ENCODE assay signal across 1 cellular context in genomic region chr2:3399829-3400228, GRCh38.
TF ChIP-seq lines count a peak whose summit lies in the region.

No MANE protein-coding gene starts in this region.

TF ChIP-seq in HepG2, 621 proteins besides CTCF, POLR2A, EP300 and RAD21:
- no peak for TF ChIP-seq CBX5 (CRISPR knock-in tag; IDR thresholded peaks at IDR 0.05; ENCODE audit: borderline replicate concordance)
- no peak for TF ChIP-seq ZHX2 (IDR thresholded peaks at IDR 0.05; ENCODE audit: low read depth)
- TF ChIP-seq ZHX2 (CRISPR knock-in tag; IDR thresholded peaks at IDR 0.05; ENCODE audit: borderline replicate concordance), result no peak
- TF ChIP-seq ZNF784 (CRISPR knock-in tag; IDR thresholded peaks at IDR 0.05; ENCODE audit: borderline replicate concordance), result no peak
- no peak for TF ChIP-seq MLLT10 (CRISPR knock-in tag; IDR thresholded peaks at IDR 0.05)
- no peak for TF ChIP-seq SIN3B (IDR thresholded peaks at IDR 0.05; ENCODE audit: low read length)
- TF ChIP-seq, protein P1, sequence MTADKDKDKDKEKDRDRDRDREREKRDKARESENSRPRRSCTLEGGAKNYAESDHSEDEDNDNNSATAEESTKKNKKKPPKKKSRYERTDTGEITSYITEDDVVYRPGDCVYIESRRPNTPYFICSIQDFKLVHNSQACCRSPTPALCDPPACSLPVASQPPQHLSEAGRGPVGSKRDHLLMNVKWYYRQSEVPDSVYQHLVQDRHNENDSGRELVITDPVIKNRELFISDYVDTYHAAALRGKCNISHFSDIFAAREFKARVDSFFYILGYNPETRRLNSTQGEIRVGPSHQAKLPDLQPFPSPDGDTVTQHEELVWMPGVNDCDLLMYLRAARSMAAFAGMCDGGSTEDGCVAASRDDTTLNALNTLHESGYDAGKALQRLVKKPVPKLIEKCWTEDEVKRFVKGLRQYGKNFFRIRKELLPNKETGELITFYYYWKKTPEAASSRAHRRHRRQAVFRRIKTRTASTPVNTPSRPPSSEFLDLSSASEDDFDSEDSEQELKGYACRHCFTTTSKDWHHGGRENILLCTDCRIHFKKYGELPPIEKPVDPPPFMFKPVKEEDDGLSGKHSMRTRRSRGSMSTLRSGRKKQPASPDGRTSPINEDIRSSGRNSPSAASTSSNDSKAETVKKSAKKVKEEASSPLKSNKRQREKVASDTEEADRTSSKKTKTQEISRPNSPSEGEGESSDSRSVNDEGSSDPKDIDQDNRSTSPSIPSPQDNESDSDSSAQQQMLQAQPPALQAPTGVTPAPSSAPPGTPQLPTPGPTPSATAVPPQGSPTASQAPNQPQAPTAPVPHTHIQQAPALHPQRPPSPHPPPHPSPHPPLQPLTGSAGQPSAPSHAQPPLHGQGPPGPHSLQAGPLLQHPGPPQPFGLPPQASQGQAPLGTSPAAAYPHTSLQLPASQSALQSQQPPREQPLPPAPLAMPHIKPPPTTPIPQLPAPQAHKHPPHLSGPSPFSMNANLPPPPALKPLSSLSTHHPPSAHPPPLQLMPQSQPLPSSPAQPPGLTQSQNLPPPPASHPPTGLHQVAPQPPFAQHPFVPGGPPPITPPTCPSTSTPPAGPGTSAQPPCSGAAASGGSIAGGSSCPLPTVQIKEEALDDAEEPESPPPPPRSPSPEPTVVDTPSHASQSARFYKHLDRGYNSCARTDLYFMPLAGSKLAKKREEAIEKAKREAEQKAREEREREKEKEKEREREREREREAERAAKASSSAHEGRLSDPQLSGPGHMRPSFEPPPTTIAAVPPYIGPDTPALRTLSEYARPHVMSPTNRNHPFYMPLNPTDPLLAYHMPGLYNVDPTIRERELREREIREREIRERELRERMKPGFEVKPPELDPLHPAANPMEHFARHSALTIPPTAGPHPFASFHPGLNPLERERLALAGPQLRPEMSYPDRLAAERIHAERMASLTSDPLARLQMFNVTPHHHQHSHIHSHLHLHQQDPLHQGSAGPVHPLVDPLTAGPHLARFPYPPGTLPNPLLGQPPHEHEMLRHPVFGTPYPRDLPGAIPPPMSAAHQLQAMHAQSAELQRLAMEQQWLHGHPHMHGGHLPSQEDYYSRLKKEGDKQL (CRISPR knock-in tag; IDR thresholded peaks at IDR 0.05; ENCODE audit: low read depth), result no peak
- no peak for TF ChIP-seq ZNF772 (CRISPR knock-in tag; IDR thresholded peaks at IDR 0.05)
- no peak for TF ChIP-seq ZNF652 (CRISPR knock-in tag; IDR thresholded peaks at IDR 0.05; ENCODE audit: borderline replicate concordance, low read depth)
- no peak for TF ChIP-seq ZKSCAN8 (CRISPR knock-in tag; IDR thresholded peaks at IDR 0.05; ENCODE audit: borderline replicate concordance)
- no peak for TF ChIP-seq KMT2A (CRISPR knock-in tag; IDR thresholded peaks at IDR 0.05)
- no peak for TF ChIP-seq ELF4 (CRISPR knock-in tag; IDR thresholded peaks at IDR 0.05; ENCODE audit: borderline replicate concordance)
- no peak for TF ChIP-seq DR1 (CRISPR knock-in tag; IDR thresholded peaks at IDR 0.05)
- TF ChIP-seq, protein P2, sequence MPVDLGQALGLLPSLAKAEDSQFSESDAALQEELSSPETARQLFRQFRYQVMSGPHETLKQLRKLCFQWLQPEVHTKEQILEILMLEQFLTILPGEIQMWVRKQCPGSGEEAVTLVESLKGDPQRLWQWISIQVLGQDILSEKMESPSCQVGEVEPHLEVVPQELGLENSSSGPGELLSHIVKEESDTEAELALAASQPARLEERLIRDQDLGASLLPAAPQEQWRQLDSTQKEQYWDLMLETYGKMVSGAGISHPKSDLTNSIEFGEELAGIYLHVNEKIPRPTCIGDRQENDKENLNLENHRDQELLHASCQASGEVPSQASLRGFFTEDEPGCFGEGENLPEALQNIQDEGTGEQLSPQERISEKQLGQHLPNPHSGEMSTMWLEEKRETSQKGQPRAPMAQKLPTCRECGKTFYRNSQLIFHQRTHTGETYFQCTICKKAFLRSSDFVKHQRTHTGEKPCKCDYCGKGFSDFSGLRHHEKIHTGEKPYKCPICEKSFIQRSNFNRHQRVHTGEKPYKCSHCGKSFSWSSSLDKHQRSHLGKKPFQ (CRISPR knock-in tag; IDR thresholded peaks at IDR 0.05; ENCODE audit: insufficient replicate concordance), result no peak
- TF ChIP-seq, protein P3, sequence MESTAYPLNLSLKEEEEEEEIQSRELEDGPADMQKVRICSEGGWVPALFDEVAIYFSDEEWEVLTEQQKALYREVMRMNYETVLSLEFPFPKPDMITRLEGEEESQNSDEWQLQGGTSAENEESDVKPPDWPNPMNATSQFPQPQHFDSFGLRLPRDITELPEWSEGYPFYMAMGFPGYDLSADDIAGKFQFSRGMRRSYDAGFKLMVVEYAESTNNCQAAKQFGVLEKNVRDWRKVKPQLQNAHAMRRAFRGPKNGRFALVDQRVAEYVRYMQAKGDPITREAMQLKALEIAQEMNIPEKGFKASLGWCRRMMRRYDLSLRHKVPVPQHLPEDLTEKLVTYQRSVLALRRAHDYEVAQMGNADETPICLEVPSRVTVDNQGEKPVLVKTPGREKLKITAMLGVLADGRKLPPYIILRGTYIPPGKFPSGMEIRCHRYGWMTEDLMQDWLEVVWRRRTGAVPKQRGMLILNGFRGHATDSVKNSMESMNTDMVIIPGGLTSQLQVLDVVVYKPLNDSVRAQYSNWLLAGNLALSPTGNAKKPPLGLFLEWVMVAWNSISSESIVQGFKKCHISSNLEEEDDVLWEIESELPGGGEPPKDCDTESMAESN (CRISPR knock-in tag; conservative IDR thresholded peaks at IDR 0.05), result no peak
- TF ChIP-seq PATZ1 (CRISPR knock-in tag; IDR thresholded peaks at IDR 0.05), result no peak
- TF ChIP-seq, protein P4, sequence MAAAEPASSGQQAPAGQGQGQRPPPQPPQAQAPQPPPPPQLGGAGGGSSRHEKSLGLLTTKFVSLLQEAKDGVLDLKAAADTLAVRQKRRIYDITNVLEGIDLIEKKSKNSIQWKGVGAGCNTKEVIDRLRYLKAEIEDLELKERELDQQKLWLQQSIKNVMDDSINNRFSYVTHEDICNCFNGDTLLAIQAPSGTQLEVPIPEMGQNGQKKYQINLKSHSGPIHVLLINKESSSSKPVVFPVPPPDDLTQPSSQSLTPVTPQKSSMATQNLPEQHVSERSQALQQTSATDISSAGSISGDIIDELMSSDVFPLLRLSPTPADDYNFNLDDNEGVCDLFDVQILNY (CRISPR knock-in tag; conservative IDR thresholded peaks at IDR 0.05), result no peak
- TF ChIP-seq GTF2F1 (IDR thresholded peaks at IDR 0.05; ENCODE audit: low read length), result no peak
